ENCODE assay signal across 9 cellular contexts in the genomic region with DNA sequence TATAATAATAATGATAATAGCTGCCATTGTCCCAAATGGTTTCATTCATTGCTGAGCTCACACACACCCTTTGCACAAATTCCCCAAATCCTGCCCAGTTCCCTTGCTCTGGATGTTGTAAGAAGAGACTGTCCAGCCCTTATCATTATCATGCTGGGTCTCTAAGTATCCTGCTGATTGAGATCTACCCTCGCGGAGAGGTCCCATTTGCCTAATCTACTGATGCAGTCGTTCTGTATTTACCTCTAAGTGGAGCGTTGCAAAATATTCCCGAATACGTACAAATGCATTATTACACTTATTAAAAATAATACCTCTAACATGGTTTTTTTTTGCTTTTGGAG. TPM values are rescaled to one million over a fixed set of nuclear protein-coding genes. Genes with fewer than 3 reads are reported as not detected.
"Had no signal": no experiment of that assay in that cellular context is flagged by ENCODE, and none has a peak within 500 bp of the region (broad histone marks: within the 10 kb centered on the region; RNA-seq: fewer than 3 reads in every experiment).

No MANE protein-coding gene starts in this region.

- H3K27ac ChIP-seq: GM23248, KMS-11 had no signal

- H3K9ac ChIP-seq: GM23248, KMS-11 had no signal

- FAIRE-seq: HTR-8/SVneo had no signal

- H3K4me2 ChIP-seq: KMS-11 had no signal

- H2AFZ ChIP-seq: GM23248 had no signal

- H3K9me3 ChIP-seq: HAP-1 had no signal

- DNase-seq: GOT3, H7, KBM-7 had no signal

- H3K4me3 ChIP-seq: GM23248, HAP-1 had no signal

- H3K4me1 ChIP-seq: HAP-1 had no signal

- ATAC-seq: HCT116 had no signal

- H3K36me3 ChIP-seq: HAP-1 had no signal

RNA-seq across cellular contexts. Expression of gene TNFRSF8, which starts 51.2 kb away (rescaled TPM):
- total RNA-seq: GM23248, HT-29 had no signal

RNA-seq across cellular contexts. Expression of gene TNFRSF1B, which starts 52.5 kb away (rescaled TPM):
- total RNA-seq: HT-29 had no signal
